16 cellular contexts compared by ENCODE assay signal in genomic region chr2:223887127-223887526, GRCh38. TPM values are rescaled to one million over a fixed set of nuclear protein-coding genes. Genes with fewer than 3 reads are reported as not detected.
A peak's percentile ranks its signal among the peaks of the same experiment; 100 is the strongest.
DNase-seq lines count a peak whose midpoint lies in the region; ATAC-seq and TF ChIP-seq lines count a peak whose summit lies in the region.
"Had no signal": no experiment of that assay in that cellular context is flagged by ENCODE, and none has a peak within 500 bp of the region (broad histone marks: within the 10 kb centered on the region; RNA-seq: fewer than 3 reads in every experiment).

No MANE protein-coding gene starts in this region.

- no peaks in the 10 kb centered on the region for H4K20me1 ChIP-seq in H9 (ENCODE audit: control insufficient read depth, insufficient read depth, insufficient read length)

- no peak overlapping the region for H2BK15ac ChIP-seq in H9 (ENCODE audit: low read depth, low read length)

- WGBS in H9 (ENCODE audit: extremely low coverage, insufficient read length, low lambda C conversion rate): no CpG with 5 or more reads among the region's 5 CpGs

- H2BK5ac ChIP-seq in H9 (ENCODE audit: insufficient read length, low read length): no peak overlapping the region

- no peak overlapping the region for H2AK5ac ChIP-seq in H9 (ENCODE audit: insufficient read length, low read length)

- H3K36me3 Mint-ChIP-seq in H9 (ENCODE audit: insufficient read depth in 1 of 3, low read depth in 3 of 3): peaks cover 26 to 62% (median 50%) of the 10 kb centered on the region in 3 experiments

- no peak overlapping the region for H3K9ac ChIP-seq in H9 (ENCODE audit: extremely low read depth, insufficient read length, low read length)

- no peak overlapping the region for H3K27ac ChIP-seq in H9 (ENCODE audit: insufficient read length, low read depth, low read length)
- peak overlapping the region; percentile 76 for H3K27ac ChIP-seq in epithelial cell of prostate
- H3K27ac ChIP-seq: dorsolateral prefrontal cortex had no signal

- no peak overlapping the region for H3K14ac ChIP-seq in H9 (ENCODE audit: insufficient read depth, low read length)

- H3K23ac ChIP-seq in H9 (ENCODE audit: insufficient read length, low read depth, low read length): no peak overlapping the region

- no peak for ATAC-seq in HG03469 (IDR thresholded peaks at IDR 0.05; ENCODE audit: unreplicated experiment)
- ATAC-seq in GM19324 (IDR thresholded peaks at IDR 0.05; ENCODE audit: low FRiP score, unreplicated experiment): no peak
- ATAC-seq: stimulated activated effector memory CD8-positive, alpha-beta T cell treated with anti-CD3 and anti-CD28 coated beads, Interleukin-12 subunit alpha, Interleukin-12 subunit beta, amount 100 ng/mL, for 72 hours had no signal

- H2BK20ac ChIP-seq in H9 (ENCODE audit: low read depth, low read length, poor library complexity, severe bottlenecking): no peak overlapping the region

- H4K8ac ChIP-seq in H9 (replicated peaks; ENCODE audit: insufficient read length, low read depth, low read length): no peak overlapping the region

- no peak overlapping the region for H3K4ac ChIP-seq in H9 (ENCODE audit: low read depth, low read length)

- H3K27ac Mint-ChIP-seq in H9: peak overlapping the region in 2 of 3 experiments; percentile 31 to 37; a peak in 4 of 7 replicates
- H3K27ac Mint-ChIP-seq: CD4-positive, CD25-positive, alpha-beta regulatory T cell; stimulated activated effector memory CD8-positive, alpha-beta T cell treated with anti-CD3 and anti-CD28 coated beads, Interleukin-12 subunit alpha, Interleukin-12 subunit beta, amount 100 ng/mL, for 72 hours had no signal

- H3K79me1 ChIP-seq in H9 (ENCODE audit: insufficient read depth, low read depth, low read length, poor library complexity, severe bottlenecking): no peaks in the 10 kb centered on the region

- no peak overlapping the region for H2BK12ac ChIP-seq in H9 (ENCODE audit: insufficient read length, low read depth, low read length)

- H2BK120ac ChIP-seq in H9 (ENCODE audit: low read depth, low read length, poor library complexity, severe bottlenecking): no peak overlapping the region

- no peak overlapping the region for H3K56ac ChIP-seq in H9 (ENCODE audit: insufficient read length, low read depth, low read length)

- H3T11ph ChIP-seq in H9 (ENCODE audit: low read length): no peak overlapping the region

- H3K4me1 ChIP-seq in H9 (ENCODE audit: insufficient read depth, low read length): no peaks in the 10 kb centered on the region

- H3K9me3 Mint-ChIP-seq in H9: no peaks in the 10 kb centered on the region; a peak in 2 of 5 replicates
- H3K9me3 Mint-ChIP-seq: stimulated activated effector memory CD8-positive, alpha-beta T cell treated with anti-CD3 and anti-CD28 coated beads, Interleukin-12 subunit alpha, Interleukin-12 subunit beta, amount 100 ng/mL, for 72 hours had no signal

- no peak overlapping the region for H2AFZ ChIP-seq in H9 (ENCODE audit: low read length)

- no peak overlapping the region for H3K4me3 Mint-ChIP-seq in H9
- H3K4me3 Mint-ChIP-seq: CD4-positive, CD25-positive, alpha-beta regulatory T cell; stimulated activated effector memory CD8-positive, alpha-beta T cell treated with anti-CD3 and anti-CD28 coated beads, Interleukin-12 subunit alpha, Interleukin-12 subunit beta, amount 100 ng/mL, for 72 hours had no signal

- H3K18ac ChIP-seq in H9 (ENCODE audit: insufficient read length, low read depth, low read length): no peak overlapping the region

- DNase-seq in H9 (no peak), SIG-M5 treated with dmso at 0.1 percent for 504 hours (lab: John Stamatoyannopoulos, UW; ENCODE audit: unreplicated experiment) (peak; percentile 80), epithelial cell of prostate (ENCODE audit: low read depth, low spot score) (peak; percentile 44), non-pigmented ciliary epithelial cell (ENCODE audit: low read depth) (peak; percentile 30), NCI-H187 (lab: John Stamatoyannopoulos, UW) (no peak), NCI-H128 (lab: John Stamatoyannopoulos, UW; ENCODE audit: unreplicated experiment) (no peak)
- DNase-seq: activated CD4-positive, CD25-positive, alpha-beta regulatory T cell treated with anti-CD3 and anti-CD28 coated beads, Interleukin-2, amount 50 U/mL, for 72 hours; activated T-cell treated with anti-CD3 and anti-CD28 coated beads for 4 hours; CD4-positive, CD25-positive, alpha-beta regulatory T cell; dorsolateral prefrontal cortex; H7; NCI-H226; stimulated activated CD4-positive, alpha-beta T cell treated with anti-CD3 and anti-CD28 coated beads, Interleukin-4, amount 100 ng/mL, for 1 hour had no signal

- no peak overlapping the region for H3K4me2 ChIP-seq in H9 (ENCODE audit: insufficient read depth, insufficient read length, low read length)

- H3K9me3 ChIP-seq in H9 (ENCODE audit: control insufficient read depth, low read depth, low read length): no peaks in the 10 kb centered on the region

- H3K23me2 ChIP-seq in H9 (ENCODE audit: insufficient read length, low read depth, low read length, poor library complexity, severe bottlenecking): no peaks in the 10 kb centered on the region

- H3K27me3 Mint-ChIP-seq in H9 (ENCODE audit: low read depth): no peaks in the 10 kb centered on the region
- H3K27me3 Mint-ChIP-seq: CD4-positive, CD25-positive, alpha-beta regulatory T cell had no signal

- H3K4me1 Mint-ChIP-seq in H9: no peaks in the 10 kb centered on the region

- no peak overlapping the region for H4K5ac ChIP-seq in H9 (ENCODE audit: insufficient read length, low read depth, low read length)

- H4K91ac ChIP-seq in H9 (ENCODE audit: insufficient read length, low read depth, low read length): no peak overlapping the region

- H3K27me3 ChIP-seq in H9 (ENCODE audit: insufficient read depth, low read length): no peaks in the 10 kb centered on the region
- H3K27me3 ChIP-seq: dorsolateral prefrontal cortex had no signal

- H3K79me2 ChIP-seq in H9 (ENCODE audit: insufficient read depth, low read length): no peaks in the 10 kb centered on the region

- no peak for TF ChIP-seq CTCF in H9 (conservative IDR thresholded peaks at IDR 0.05)

RNA-seq across cellular contexts. Expression of gene AP1S3, which starts 49.7 kb away (rescaled TPM):
- total RNA-seq in H9 (2021): 8.7 and 11.0 TPM in 2 replicates

RNA-seq across cellular contexts. Expression of gene WDFY1, which starts 58.0 kb away (rescaled TPM):
- 54.1 and 55.7 TPM in 2 replicates for total RNA-seq in H9 (2021)

Comparison
In these comparisons a context has a peak if more than half of its experiments do, and no peak if none do; other contexts are left out.
1. DNase-seq: peak in SIG-M5 treated with dmso at 0.1 percent for 504 hours (single experiment), epithelial cell of prostate (single experiment) and non-pigmented ciliary epithelial cell (single experiment); none in H9 (single experiment), NCI-H187 (0 of 2) and NCI-H128 (single experiment).